Comparison of ENCODE assay signal across 10 cellular contexts in genomic region chr3:161163297-161163696, GRCh38. TPM values are rescaled to one million over a fixed set of nuclear protein-coding genes. Genes with fewer than 3 reads are reported as not detected.
DNase-seq lines count a peak whose midpoint lies in the region; ATAC-seq, FAIRE-seq and TF ChIP-seq lines count a peak whose summit lies in the region.
"Had no signal": no experiment of that assay in that cellular context is flagged by ENCODE, and none has a peak within 500 bp of the region (broad histone marks: within the 10 kb centered on the region; RNA-seq: fewer than 3 reads in every experiment).

No MANE protein-coding gene starts in this region.

- no peak overlapping the region for H2AFZ ChIP-seq in fibroblast of lung (ENCODE audit: low read length)

- TF ChIP-seq CTCF in A549 (IDR thresholded peaks at IDR 0.05) (no peak), RWPE2 (IDR thresholded peaks at IDR 0.05; ENCODE audit: poor library complexity, severe bottlenecking) (no peak), fibroblast of lung (conservative IDR thresholded peaks at IDR 0.05 in 1 of 2, IDR thresholded peaks at IDR 0.05 in 1 of 2; ENCODE audit: low read depth in 1 of 2, low read length in 2 of 2) (no peak), ovary (IDR thresholded peaks at IDR 0.05) (no peak), sigmoid colon (IDR thresholded peaks at IDR 0.05) (no peak)

- no peak for FAIRE-seq in A549 (lab: Jason Lieb, UNC)

- intact Hi-C loops in ovary (cut with DNase I) (no loop called here), sigmoid colon (cut with DNase I) (no loop called here)

- no peaks in the 10 kb centered on the region for H3K4me1 ChIP-seq in A549
- peaks cover 3% of the 10 kb centered on the region for H3K4me1 ChIP-seq in RWPE2 (ENCODE audit: insufficient read depth, poor library complexity, severe bottlenecking)
- no peaks in the 10 kb centered on the region for H3K4me1 ChIP-seq in fibroblast of lung (ENCODE audit: control insufficient read depth, extremely low read depth, insufficient read depth, low read length)
- no peaks in the 10 kb centered on the region for H3K4me1 ChIP-seq in ovary (ENCODE audit: insufficient read depth)
- H3K4me1 ChIP-seq in sigmoid colon, result no peaks in the 10 kb centered on the region

- POLR2A ChIA-PET in A549 (lab: Yijun Ruan, JAX), result no interaction called here

- H3K27me3 ChIP-seq in RWPE2 (ENCODE audit: insufficient read depth, poor library complexity, severe bottlenecking) (no peaks in the 10 kb centered on the region), fibroblast of lung (ENCODE audit: control insufficient read depth, insufficient read depth, low read length) (no peaks in the 10 kb centered on the region), ovary (no peaks in the 10 kb centered on the region), sigmoid colon (no peaks in the 10 kb centered on the region)

- H3K4me2 ChIP-seq in A549 (no peak overlapping the region), fibroblast of lung (ENCODE audit: extremely low read depth, insufficient read depth, low read length) (no peak overlapping the region)

- TF ChIP-seq POLR2A in A549 (IDR thresholded peaks at IDR 0.05; ENCODE audit: low read length), result no peak
- TF ChIP-seq POLR2A in ovary (IDR thresholded peaks at IDR 0.05), result no peak
- no peak for TF ChIP-seq POLR2A in sigmoid colon (IDR thresholded peaks at IDR 0.05)

- no peak for TF ChIP-seq EP300 in A549 (IDR thresholded peaks at IDR 0.05)
- TF ChIP-seq EP300 in ovary (IDR thresholded peaks at IDR 0.05), result no peak
- TF ChIP-seq EP300 in sigmoid colon (IDR thresholded peaks at IDR 0.05), result no peak

- TF ChIP-seq RAD21 in A549 (conservative IDR thresholded peaks at IDR 0.05 in 1 of 2, IDR thresholded peaks at IDR 0.05 in 1 of 2), result no peak

- WGBS in A549 (ENCODE audit: missing lambda C conversion rate), result 4% methylated on average over 1 of the region's 1 CpG
- 17 to 32% (median 18%) methylated on average over 1 of the region's 1 CpG for WGBS in ovary, 3 donors
- WGBS in sigmoid colon, 2 donors, result 5 to 15% methylated on average over 1 of the region's 1 CpG

- peak in 1 of 2 experiments; percentile 64; a peak in 3 of 6 replicates for ATAC-seq in A549
- ATAC-seq in RWPE2 (ENCODE audit: low read depth), result peak; percentile 100

- H3K36me3 ChIP-seq in RWPE2 (ENCODE audit: low read depth) (no peaks in the 10 kb centered on the region), fibroblast of lung (ENCODE audit: control insufficient read depth, insufficient read depth, low read length) (no peaks in the 10 kb centered on the region), ovary (no peaks in the 10 kb centered on the region), sigmoid colon (no peaks in the 10 kb centered on the region)

- H3K4me3 ChIP-seq in A549, result no peak overlapping the region
- H3K4me3 ChIP-seq in RWPE2 (ENCODE audit: severe bottlenecking), result no peak overlapping the region
- H3K4me3 ChIP-seq in fibroblast of lung (replicated peaks in 1 of 4; ENCODE audit: control extremely low read depth in 1 of 4, insufficient read depth in 1 of 4, low read depth in 3 of 4, low read length in 4 of 4), result no peak overlapping the region
- no peak overlapping the region for H3K4me3 ChIP-seq in ovary
- H3K4me3 ChIP-seq in sigmoid colon, result no peak overlapping the region

- H4K20me1 ChIP-seq in fibroblast of lung (ENCODE audit: control insufficient read depth, extremely low read depth, insufficient read depth, low read length), result no peaks in the 10 kb centered on the region

- CTCF ChIA-PET in A549 (lab: Yijun Ruan, JAX), result no interaction called here

- H3K27ac ChIP-seq in A549, result no peak overlapping the region
- H3K27ac ChIP-seq in RWPE2 (ENCODE audit: poor library complexity, severe bottlenecking), result peak overlapping the region; percentile 52
- no peak overlapping the region for H3K27ac ChIP-seq in fibroblast of lung (ENCODE audit: insufficient read depth, low read length)
- no peak overlapping the region for H3K27ac ChIP-seq in ovary
- H3K27ac ChIP-seq in sigmoid colon, result no peak overlapping the region

- peaks cover 12% of the 10 kb centered on the region; the same call in 2 of the 3 replicates for H3K9me3 ChIP-seq in A549
- peaks cover 9% of the 10 kb centered on the region for H3K9me3 ChIP-seq in RWPE2 (ENCODE audit: severe bottlenecking)
- H3K9me3 ChIP-seq in fibroblast of lung (ENCODE audit: control insufficient read depth, insufficient read depth, low read depth, low read length), result no peaks in the 10 kb centered on the region
- no peaks in the 10 kb centered on the region for H3K9me3 ChIP-seq in ovary
- peaks cover 0 to 2% (median 0%) of the 10 kb centered on the region in 4 donors for H3K9me3 ChIP-seq in sigmoid colon

- no peaks in the 10 kb centered on the region for H3K79me2 ChIP-seq in fibroblast of lung (ENCODE audit: control insufficient read depth, insufficient read depth, low read length)

- peak in 1 of 2 experiments; percentile 63 for DNase-seq in A549 (ENCODE audit: low read depth in 1 of 2, low spot score in 1 of 2)
- DNase-seq in HCEC 1CT, result peak; percentile 56
- DNase-seq in RWPE2 (ENCODE audit: low spot score), result peak; percentile 53
- DNase-seq in fibroblast of lung (ENCODE audit: low read depth in 2 of 2), result peak; percentile 91 to 99
- DNase-seq in ovary, result no peak
- no peak for DNase-seq in sigmoid colon
- no peak for DNase-seq in NCI-H524 treated with DMSO at 0.1 percent for 48 hours (lab: John Stamatoyannopoulos, UW)
- no peak for DNase-seq in NCI-H774 (lab: John Stamatoyannopoulos, UW)
- DNase-seq: effector memory CD4-positive, alpha-beta T cell; stimulated activated CD4-positive, alpha-beta T cell treated with anti-CD3 and anti-CD28 coated beads, Interleukin-4, amount 100 ng/mL, for 24 hours had no signal

- no peak overlapping the region for H3K9ac ChIP-seq in fibroblast of lung (ENCODE audit: insufficient read depth, low read length)

TF ChIP-seq in A549, 52 proteins besides CTCF, POLR2A, EP300 and RAD21:
- TF ChIP-seq ESRRA (IDR thresholded peaks at IDR 0.05; ENCODE audit: borderline replicate concordance, low read length) (no peak), FOSL2 (IDR thresholded peaks at IDR 0.05) (no peak), FOSL2 (CRISPR knock-in tag; IDR thresholded peaks at IDR 0.05) (peak; percentile 76), CEBPB (IDR thresholded peaks at IDR 0.05) (no peak), ZNF302 (CRISPR knock-in tag; IDR thresholded peaks at IDR 0.05) (no peak), PHF8 (IDR thresholded peaks at IDR 0.05; ENCODE audit: borderline replicate concordance, low read depth) (no peak), JUNB (IDR thresholded peaks at IDR 0.05) (no peak), FOXS1 (CRISPR knock-in tag; IDR thresholded peaks at IDR 0.05) (no peak), HDAC2 (IDR thresholded peaks at IDR 0.05) (no peak), HEYL (CRISPR knock-in tag; IDR thresholded peaks at IDR 0.05) (no peak), MAFK (IDR thresholded peaks at IDR 0.05; ENCODE audit: partially characterized antibody) (peak; percentile 71), KDM5A (IDR thresholded peaks at IDR 0.05) (no peak), RCOR1 (IDR thresholded peaks at IDR 0.05; ENCODE audit: low read depth, low read length) (no peak), NFE2L2 (conservative IDR thresholded peaks at IDR 0.05; ENCODE audit: low read length) (peak; percentile 41; the same call in 1 of the 2 replicates), NPAS2 (CRISPR knock-in tag; IDR thresholded peaks at IDR 0.05; ENCODE audit: borderline replicate concordance) (no peak), NR3C1 (IDR thresholded peaks at IDR 0.05) (no peak), HOXA7 (CRISPR knock-in tag; IDR thresholded peaks at IDR 0.05) (no peak), FOSB (CRISPR knock-in tag; IDR thresholded peaks at IDR 0.05) (no peak), SREBF2 (IDR thresholded peaks at IDR 0.05) (no peak), RARB (CRISPR knock-in tag; IDR thresholded peaks at IDR 0.05) (no peak), CHD2 (IDR thresholded peaks at IDR 0.05; ENCODE audit: low read length, partially characterized antibody) (no peak)

RNA-seq across cellular contexts. Expression of gene NMD3, which starts 57.8 kb away (rescaled TPM):
- polyA plus RNA-seq in A549 (2011; rRNA removed) (60.6 and 66.5 TPM in 2 replicates), A549 (2017; fragmentation: RNase III; extraction: RNeasy Plus Mini Kit Qiagen cat#74134 plus additional on column Dnase treatment) (53.4 to 62.0 TPM (median 56.3 TPM) in 3 replicates), fibroblast of lung (52.6 and 62.8 TPM in 2 replicates), ovary (10 to 100 TPM; 25.9 to 28.1 TPM), sigmoid colon (10 to 100 TPM; 20.7 to 28.2 (median 21.0) TPM)
- polyA plus RNA-seq in A549 (2012; cell fraction: cytosol; rRNA removed), result 14.0 and 14.6 TPM in 2 replicates
- 7.7 and 11.6 TPM in 2 replicates for polyA plus RNA-seq in A549 (2012; cell fraction: nucleus; rRNA removed)
- polyA minus RNA-seq in A549 (2011; rRNA and poly(A)+ RNA removed), result 44.1 and 47.8 TPM in 2 replicates
- total RNA-seq in fibroblast of lung (98.9 and 134 TPM in 2 replicates), ovary (10 to 100 TPM; 35.6 to 61.7 (median 49.2) TPM), sigmoid colon (10 to 100 TPM; 42.4 to 58.3 (median 49.7) TPM)
- 45.7 and 49.7 TPM in 2 replicates for polyA plus RNA-seq in fibroblast of lung (2012)
- polyA minus RNA-seq in fibroblast of lung (ENCODE audit: low replicate concordance), result 23.1 and 24.9 TPM in 2 replicates

RNA-seq across cellular contexts. Expression of gene B3GALNT1, which starts 58.1 kb away (rescaled TPM):
- polyA plus RNA-seq in A549 (2011; rRNA removed) (0.14 and 0.36 TPM in 2 replicates), A549 (2017; fragmentation: RNase III; extraction: RNeasy Plus Mini Kit Qiagen cat#74134 plus additional on column Dnase treatment) (0.05 to 0.17 TPM (median 0.13 TPM) in 3 replicates), fibroblast of lung (13.0 and 17.9 TPM in 2 replicates), ovary (10 to 100 TPM; 11.6 to 18.2 TPM), sigmoid colon (1 to 10 TPM in 2 of 3 donors, under 1 TPM in 1; 0.60 to 2.5 (median 1.4) TPM)
- polyA plus RNA-seq in A549 (2012; cell fraction: cytosol; rRNA removed), result 0.09 and 0.22 TPM in 2 replicates
- 0.12 and 0.28 TPM in 2 replicates for polyA plus RNA-seq in A549 (2012; cell fraction: nucleus; rRNA removed)
- polyA minus RNA-seq in A549 (2011; rRNA and poly(A)+ RNA removed), result 0.33 TPM in 1 of 2 replicates, not detected in the other
- total RNA-seq in fibroblast of lung (13.1 and 15.9 TPM in 2 replicates), ovary (10 to 100 TPM in 6 of 7 donors, 1 to 10 TPM in 1; 6.4 to 31.0 (median 18.4) TPM), sigmoid colon (1 to 10 TPM; 2.1 to 5.4 (median 5.0) TPM)
- 11.1 and 13.0 TPM in 2 replicates for polyA plus RNA-seq in fibroblast of lung (2012)
- 43.2 and 56.8 TPM in 2 replicates for polyA minus RNA-seq in fibroblast of lung (ENCODE audit: low replicate concordance)

Comparison
In these comparisons a context has a peak if more than half of its experiments do, and no peak if none do; other contexts are left out.
1. DNase-seq: peak in HCEC 1CT (single experiment), RWPE2 (single experiment) and fibroblast of lung (2 of 2); none in ovary (0 of 5), sigmoid colon (single experiment), NCI-H524 treated with DMSO at 0.1 percent for 48 hours (single experiment) and NCI-H774 (single experiment).